Comparison of ENCODE assay signal across 1 cellular context in genomic region chr4:5524900-5525299, GRCh38.
TF ChIP-seq lines count a peak whose summit lies in the region.

No MANE protein-coding gene starts in this region.

TF ChIP-seq in GM23338, 12 proteins besides CTCF, POLR2A, EP300 and RAD21 (continued from another document):
- TF ChIP-seq ETS1 (IDR thresholded peaks at IDR 0.05) (no peak), ZNF114 (CRISPR knock-in tag; IDR thresholded peaks at IDR 0.05) (no peak), STAT1 (IDR thresholded peaks at IDR 0.05; ENCODE audit: unreplicated experiment) (no peak)
